ENCODE assay signal across 1 cellular context in the genomic region with DNA sequence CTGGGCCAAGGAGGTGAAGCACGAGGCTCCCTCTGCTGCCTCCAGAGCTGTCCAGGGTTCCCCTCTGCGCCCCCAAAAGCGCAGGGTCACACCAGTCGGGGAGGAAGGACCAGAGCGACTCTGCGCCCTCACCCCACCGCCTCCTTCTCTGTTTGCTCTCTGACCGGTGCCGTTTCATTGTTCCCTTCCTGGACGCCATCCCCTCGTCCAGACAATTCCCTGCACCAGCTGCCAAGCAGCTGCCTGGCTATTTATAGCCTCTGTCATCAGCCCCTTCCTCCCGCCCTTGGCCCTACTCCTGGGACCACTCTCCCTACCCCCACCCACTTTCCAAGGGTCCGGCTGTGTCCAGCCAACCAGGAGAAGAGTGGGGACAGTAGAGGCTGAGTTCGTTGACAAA.
TF ChIP-seq lines count a peak whose summit lies in the region.

No MANE protein-coding gene starts in this region.

TF ChIP-seq in IMR-90, 13 proteins besides CTCF, POLR2A, EP300 and RAD21:
- TF ChIP-seq MAZ (IDR thresholded peaks at IDR 0.05; ENCODE audit: borderline replicate concordance, low read depth, low read length) (no peak), BHLHE40 (IDR thresholded peaks at IDR 0.05; ENCODE audit: low read depth, low read length) (no peak), RCOR1 (IDR thresholded peaks at IDR 0.05; ENCODE audit: insufficient replicate concordance, low read length) (no peak), MAFK (IDR thresholded peaks at IDR 0.05; ENCODE audit: low read depth, low read length) (no peak), CEBPB (IDR thresholded peaks at IDR 0.05; ENCODE audit: low read depth, low read length) (no peak), RFX5 (IDR thresholded peaks at IDR 0.05; ENCODE audit: low read depth, low read length) (no peak), NFE2L2 (IDR thresholded peaks at IDR 0.05; ENCODE audit: low read depth, low read length) (no peak), SMC3 (IDR thresholded peaks at IDR 0.05; ENCODE audit: low read depth, low read length) (no peak), CHD1 (IDR thresholded peaks at IDR 0.05; ENCODE audit: low read depth, low read length) (no peak), FOS (IDR thresholded peaks at IDR 0.05; ENCODE audit: low read depth, low read length) (no peak), MXI1 (IDR thresholded peaks at IDR 0.05; ENCODE audit: borderline replicate concordance, low read depth, low read length) (no peak)
- TF ChIP-seq, protein P1, sequence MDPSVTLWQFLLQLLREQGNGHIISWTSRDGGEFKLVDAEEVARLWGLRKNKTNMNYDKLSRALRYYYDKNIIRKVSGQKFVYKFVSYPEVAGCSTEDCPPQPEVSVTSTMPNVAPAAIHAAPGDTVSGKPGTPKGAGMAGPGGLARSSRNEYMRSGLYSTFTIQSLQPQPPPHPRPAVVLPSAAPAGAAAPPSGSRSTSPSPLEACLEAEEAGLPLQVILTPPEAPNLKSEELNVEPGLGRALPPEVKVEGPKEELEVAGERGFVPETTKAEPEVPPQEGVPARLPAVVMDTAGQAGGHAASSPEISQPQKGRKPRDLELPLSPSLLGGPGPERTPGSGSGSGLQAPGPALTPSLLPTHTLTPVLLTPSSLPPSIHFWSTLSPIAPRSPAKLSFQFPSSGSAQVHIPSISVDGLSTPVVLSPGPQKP (IDR thresholded peaks at IDR 0.05; ENCODE audit: borderline replicate concordance, low read depth, low read length) = no peak
- TF ChIP-seq, protein P2, sequence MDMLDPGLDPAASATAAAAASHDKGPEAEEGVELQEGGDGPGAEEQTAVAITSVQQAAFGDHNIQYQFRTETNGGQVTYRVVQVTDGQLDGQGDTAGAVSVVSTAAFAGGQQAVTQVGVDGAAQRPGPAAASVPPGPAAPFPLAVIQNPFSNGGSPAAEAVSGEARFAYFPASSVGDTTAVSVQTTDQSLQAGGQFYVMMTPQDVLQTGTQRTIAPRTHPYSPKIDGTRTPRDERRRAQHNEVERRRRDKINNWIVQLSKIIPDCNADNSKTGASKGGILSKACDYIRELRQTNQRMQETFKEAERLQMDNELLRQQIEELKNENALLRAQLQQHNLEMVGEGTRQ (IDR thresholded peaks at IDR 0.05; ENCODE audit: low read depth, low read length) = no peak
